In the genomic region with DNA sequence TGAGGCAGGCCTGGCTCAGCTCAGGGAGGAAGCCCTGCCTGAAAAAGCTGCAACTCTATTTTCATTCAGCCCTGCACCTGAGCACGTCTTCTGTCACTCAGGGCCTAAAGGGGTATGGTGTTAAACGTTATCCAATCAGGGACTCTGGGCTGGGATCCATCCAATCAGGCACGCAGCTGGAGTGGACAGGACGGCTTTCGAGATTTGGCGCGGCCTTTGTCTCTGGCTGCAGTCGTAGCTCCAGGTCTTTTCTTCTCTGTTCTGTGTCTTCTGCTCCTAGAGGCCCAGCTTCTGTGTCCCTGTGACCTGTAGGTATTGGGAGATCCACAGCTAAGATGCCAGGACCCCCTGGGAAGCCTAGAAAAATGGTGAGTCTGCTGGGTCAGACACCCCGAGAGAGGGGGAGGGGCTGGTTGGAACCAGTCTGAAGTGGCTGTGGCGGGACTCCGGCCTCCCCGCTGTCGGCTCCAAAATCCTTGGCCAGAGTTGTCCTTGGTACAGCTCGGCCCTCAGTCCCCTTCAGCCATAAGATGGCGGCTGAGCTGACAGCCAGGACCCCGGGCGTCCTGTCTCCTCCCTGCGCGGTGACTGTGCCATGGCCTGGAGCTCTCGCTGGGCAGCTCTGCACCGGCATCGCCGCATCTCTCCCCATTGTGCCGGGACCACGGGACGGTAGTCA, we compare ENCODE assay signal across 10 cellular contexts. TPM values are rescaled to one million over a fixed set of nuclear protein-coding genes. Genes with fewer than 3 reads are reported as not detected.
DNase-seq lines count a peak whose midpoint lies in the region; ATAC-seq and TF ChIP-seq lines count a peak whose summit lies in the region.
"Had no signal": no experiment of that assay in that cellular context is flagged by ENCODE, and none has a peak within 500 bp of the region (broad histone marks: within the 10 kb centered on the region; RNA-seq: fewer than 3 reads in every experiment).

No MANE protein-coding gene starts in this region.

- H3K27me3 ChIP-seq in NT2/D1 (ENCODE audit: insufficient read depth, insufficient read length) (no peaks in the 10 kb centered on the region), liver (ENCODE audit: control insufficient read depth in 4 of 4, insufficient read depth in 4 of 4, low read length in 3 of 4) (no peaks in the 10 kb centered on the region), tibial artery (no peaks in the 10 kb centered on the region), Peyer's patch (no peaks in the 10 kb centered on the region)

- H3K4me1 ChIP-seq in NT2/D1 (ENCODE audit: insufficient read depth, insufficient read length) (no peaks in the 10 kb centered on the region), liver (ENCODE audit: control insufficient read depth in 4 of 4, insufficient read depth in 4 of 4, low read length in 3 of 4) (peaks cover 0 to 5% (median under 1%) of the 10 kb centered on the region in 4 donors), tibial artery (peaks cover 0 to 14% (median 5%) of the 10 kb centered on the region in 4 donors), Peyer's patch (no peaks in the 10 kb centered on the region)

- peak overlapping the region; percentile 61 for H3K9ac ChIP-seq in NT2/D1 (ENCODE audit: insufficient read length, low read depth)
- no peak overlapping the region for H3K9ac ChIP-seq in liver (ENCODE audit: low read depth in 1 of 2, low read length in 2 of 2)

- no peak for TF ChIP-seq RAD21 in liver (IDR thresholded peaks at IDR 0.05)

- no peak for ATAC-seq in HG03045 (IDR thresholded peaks at IDR 0.05; ENCODE audit: unreplicated experiment)
- ATAC-seq in HG02642 (IDR thresholded peaks at IDR 0.05; ENCODE audit: poor library complexity, unreplicated experiment): no peak

- WGBS in liver: 31% methylated on average over 26 of the region's 26 CpGs

- TF ChIP-seq CTCF in choroid plexus epithelial cell (conservative IDR thresholded peaks at IDR 0.05; ENCODE audit: low read depth, low read length) (no peak), liver (IDR thresholded peaks at IDR 0.05; ENCODE audit: low read depth, low read length, missing input control) (no peak), tibial artery (IDR thresholded peaks at IDR 0.05) (no peak), Peyer's patch (IDR thresholded peaks at IDR 0.05) (no peak)

- DNase-seq in NT2/D1 (ENCODE audit: low read depth, low spot score): no peak
- DNase-seq in choroid plexus epithelial cell (ENCODE audit: low read depth): peak; percentile 76
- peak in 1 of 2 donors; percentile 47 for DNase-seq in tibial artery
- DNase-seq in Peyer's patch: no peak
- DNase-seq: naive B cell, SHP77 had no signal

- intact Hi-C loops in tibial artery (cut with DNase I; ENCODE audit: low total_unique reads): no loop called here

- H3K27ac ChIP-seq in liver (ENCODE audit: low read depth in 1 of 2, low read length in 2 of 2) (no peak overlapping the region), tibial artery (peak overlapping the region in 1 of 2 donors; percentile 21), Peyer's patch (no peak overlapping the region)
- H3K27ac ChIP-seq: tibial nerve had no signal

- H3K4me3 ChIP-seq in NT2/D1 (ENCODE audit: insufficient read length, low read depth): peak overlapping the region; percentile 60
- H3K4me3 ChIP-seq in choroid plexus epithelial cell (ENCODE audit: low read depth, low read length): peak overlapping the region; percentile 57
- peak overlapping the region in 2 of 3 donors; percentile 4 to 14 for H3K4me3 ChIP-seq in liver (ENCODE audit: low read depth in 1 of 3, low read length in 3 of 3)
- H3K4me3 ChIP-seq in tibial artery: peak overlapping the region; percentile 48 to 49
- H3K4me3 ChIP-seq in Peyer's patch: peak overlapping the region in 2 of 4 donors; percentile 6 to 28

- no peak for TF ChIP-seq POLR2A in Peyer's patch (IDR thresholded peaks at IDR 0.05)

- peaks cover 2% of the 10 kb centered on the region for H3K36me3 ChIP-seq in NT2/D1 (ENCODE audit: insufficient read depth, insufficient read length, low read length)
- H3K36me3 ChIP-seq in liver (ENCODE audit: control insufficient read depth in 4 of 4, insufficient read depth in 3 of 4, low read depth in 1 of 4, low read length in 3 of 4): no peaks in the 10 kb centered on the region
- no peaks in the 10 kb centered on the region for H3K36me3 ChIP-seq in tibial artery
- H3K36me3 ChIP-seq in Peyer's patch: no peaks in the 10 kb centered on the region
- H3K36me3 ChIP-seq: tibial nerve had no signal

- H3K9me3 ChIP-seq in NT2/D1 (ENCODE audit: insufficient read depth, low read length) (no peaks in the 10 kb centered on the region; the same call in 1 of the 2 replicates), liver (ENCODE audit: control insufficient read depth in 4 of 4, low read length in 3 of 4) (peaks cover 0 to 13% (median 4%) of the 10 kb centered on the region in 4 donors), tibial artery (no peaks in the 10 kb centered on the region), Peyer's patch (no peaks in the 10 kb centered on the region)

TF ChIP-seq in liver, 16 proteins besides CTCF, POLR2A, EP300 and RAD21:
- TF ChIP-seq EGR1 (IDR thresholded peaks at IDR 0.05; ENCODE audit: low read depth in 2 of 2) (no peak), GABPA (IDR thresholded peaks at IDR 0.05 in 1 of 2, conservative IDR thresholded peaks at IDR 0.05 in 1 of 2) (no peak), TAF1 (conservative IDR thresholded peaks at IDR 0.05) (no peak), JUND (IDR thresholded peaks at IDR 0.05) (no peak), HNF4G (IDR thresholded peaks at IDR 0.05) (no peak), HNF4A (conservative IDR thresholded peaks at IDR 0.05) (no peak), YY1 (IDR thresholded peaks at IDR 0.05) (no peak), NR2F2 (IDR thresholded peaks at IDR 0.05) (no peak)
- TF ChIP-seq, protein P1, sequence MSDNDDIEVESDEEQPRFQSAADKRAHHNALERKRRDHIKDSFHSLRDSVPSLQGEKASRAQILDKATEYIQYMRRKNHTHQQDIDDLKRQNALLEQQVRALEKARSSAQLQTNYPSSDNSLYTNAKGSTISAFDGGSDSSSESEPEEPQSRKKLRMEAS (IDR thresholded peaks at IDR 0.05): no peak

RNA-seq across cellular contexts. Expression of gene ZNF680, which starts 11.7 kb away (rescaled TPM):
- total RNA-seq in liver (10 to 100 TPM in 1 of 2 donors, 1 to 10 TPM in 1; 6.4 to 20.8 TPM), Peyer's patch (10 to 100 TPM in 2 of 4 donors, 1 to 10 TPM in 2; 3.3 to 26.4 (median 11.5) TPM)
- 1 to 10 TPM; 3.8 to 4.5 TPM for polyA plus RNA-seq in liver
